28 cellular contexts compared by ENCODE assay signal in genomic region chr14:24681056-24681455, GRCh38. TPM values are rescaled to one million over a fixed set of nuclear protein-coding genes. Genes with fewer than 3 reads are reported as not detected.
"Had no signal": no experiment of that assay in that cellular context is flagged by ENCODE, and none has a peak within 500 bp of the region (broad histone marks: within the 10 kb centered on the region; RNA-seq: fewer than 3 reads in every experiment).

No MANE protein-coding gene starts in this region.

- ATAC-seq: mucosa of descending colon; naive thymus-derived CD4-positive, alpha-beta T cell had no signal

- H3K36me3 ChIP-seq: breast epithelium, esophagus squamous epithelium, heart right ventricle, lower lobe of right lung, sigmoid colon, vagina, WERI-Rb-1 had no signal

- H3K9me3 ChIP-seq: breast epithelium, esophagus squamous epithelium, heart right ventricle, lower lobe of right lung, mucosa of descending colon, sigmoid colon, testis, vagina had no signal

- H3K27ac Mint-ChIP-seq: activated CD4-positive, alpha-beta T cell treated with anti-CD3 and anti-CD28 coated beads, Interleukin-2, amount 10 ng/mL, durations not matched to agents 7 days and 5 days; activated naive CD8-positive, alpha-beta T cell; activated T-helper 2 cell treated with anti-CD3 and anti-CD28 coated beads, Interferon-gamma antibody, Interleukin-2, Interleukin-4, amounts not matched to agents 10 μg/mL and 5 μg/mL and 100 μg/mL, durations not matched to agents 14 hours and 24 hours and 36 hours; endodermal cell; naive thymus-derived CD4-positive, alpha-beta T cell; type B pancreatic cell had no signal

- H3K9me3 Mint-ChIP-seq: endodermal cell, type B pancreatic cell had no signal

- H3K27me3 ChIP-seq: breast epithelium, esophagus squamous epithelium, heart right ventricle, sigmoid colon, testis, vagina had no signal

- H3K4me3 ChIP-seq: breast epithelium, coronary artery, esophagus squamous epithelium, heart right ventricle, lower lobe of right lung, mucosa of descending colon, sigmoid colon, testis, vagina had no signal

- DNase-seq: activated CD4-positive, alpha-beta T cell treated with anti-CD3 and anti-CD28 coated beads, Interleukin-2, amount 10 ng/mL, durations not matched to agents 7 days and 5 days; activated CD4-positive, CD25-positive, alpha-beta regulatory T cell treated with anti-CD3 and anti-CD28 coated beads, Interleukin-2, amount 50 U/mL, for 72 hours; activated naive CD4-positive, alpha-beta T cell; activated T-cell treated with anti-CD3 and anti-CD28 coated beads, Interleukin-2, amount 50 U/mL, for 1 hour; amniotic stem cell; cerebellar nuclear complex; endodermal cell; esophagus squamous epithelium; heart right ventricle; kidney; lower lobe of right lung; mesendoderm; mucosa of descending colon; naive thymus-derived CD4-positive, alpha-beta T cell; retina; sigmoid colon; stimulated activated CD4-positive, alpha-beta T cell treated with anti-CD3 and anti-CD28 coated beads, Interleukin-2, amount 100 ng/mL, for 48 hours; stimulated activated CD8-positive, alpha-beta memory T cell treated with anti-CD3 and anti-CD28 coated beads, Interleukin-4, amount 100 ng/mL, for 48 hours; stimulated activated naive CD4-positive, alpha-beta T cell; testis; WERI-Rb-1 had no signal

- H3K27me3 Mint-ChIP-seq: activated CD4-positive, alpha-beta T cell treated with anti-CD3 and anti-CD28 coated beads, Interleukin-2, amount 10 ng/mL, durations not matched to agents 7 days and 5 days had no signal

- H3K27ac ChIP-seq: breast epithelium, coronary artery, esophagus squamous epithelium, lower lobe of right lung, sigmoid colon, testis, vagina, WERI-Rb-1 had no signal

- H3K4me3 Mint-ChIP-seq: activated CD4-positive, alpha-beta T cell treated with anti-CD3 and anti-CD28 coated beads, Interleukin-2, amount 10 ng/mL, durations not matched to agents 7 days and 5 days; activated naive CD8-positive, alpha-beta T cell; endodermal cell; naive thymus-derived CD4-positive, alpha-beta T cell; type B pancreatic cell had no signal

- H3K36me3 Mint-ChIP-seq: type B pancreatic cell had no signal

- H3K4me1 ChIP-seq: breast epithelium, sigmoid colon, testis, vagina had no signal

RNA-seq across cellular contexts. Expression of gene GZMB, which starts 47.1 kb away (rescaled TPM):
- total RNA-seq: endodermal cell, osteoblast had no signal
